In the genomic region with DNA sequence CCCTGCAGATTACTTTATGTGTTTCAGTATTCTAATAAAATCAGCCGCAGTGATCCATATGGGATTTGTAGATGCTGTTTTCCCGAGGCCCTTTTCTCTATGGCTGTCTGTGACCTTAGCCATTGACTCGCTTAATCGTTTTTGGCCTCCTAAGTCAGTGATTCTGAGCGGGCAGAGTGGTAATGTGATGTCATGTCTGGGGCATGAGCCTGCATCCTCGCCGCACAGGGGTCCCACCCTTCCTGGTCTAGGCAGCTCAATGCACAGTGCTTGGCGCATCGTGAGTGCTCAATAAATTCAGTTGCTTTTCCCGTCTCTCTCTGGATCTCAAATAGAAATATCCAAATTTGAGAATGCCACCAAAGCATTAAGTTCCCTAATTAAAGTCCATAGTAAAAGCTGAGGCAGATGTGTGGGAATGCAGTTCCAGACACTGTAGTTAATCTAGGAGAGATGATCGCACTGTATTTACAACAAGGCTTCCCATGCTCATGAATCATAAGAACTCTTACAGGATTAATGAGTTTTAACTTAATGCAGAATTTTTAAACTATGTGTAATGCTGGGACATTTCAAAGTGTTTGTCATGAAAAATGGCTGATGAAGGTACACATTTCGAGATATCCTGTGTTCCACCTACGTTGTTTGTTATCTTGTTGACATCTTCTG, we compare ENCODE assay signal across 20 cellular contexts. TPM values are rescaled to one million over a fixed set of nuclear protein-coding genes. Genes with fewer than 3 reads are reported as not detected.
DNase-seq lines count a peak whose midpoint lies in the region; ATAC-seq, FAIRE-seq and TF ChIP-seq lines count a peak whose summit lies in the region.
"Had no signal": no experiment of that assay in that cellular context is flagged by ENCODE, and none has a peak within 500 bp of the region (broad histone marks: within the 10 kb centered on the region; RNA-seq: fewer than 3 reads in every experiment).

No MANE protein-coding gene starts in this region.

- H3K27ac ChIP-seq in astrocyte (ENCODE audit: low read depth, low read length) (peak overlapping the region; percentile 77), mesenchymal stem cell (ENCODE audit: low read length, poor library complexity, severe bottlenecking) (peak overlapping the region; percentile 29)
- H3K27ac ChIP-seq: KMS-11 had no signal

- peaks cover 100% of the 10 kb centered on the region for H3K79me2 ChIP-seq in astrocyte (ENCODE audit: insufficient read depth, low read length)

- DNase-seq in AG08396 (ENCODE audit: low spot score) (peak; percentile 34), HFF-Myc (ENCODE audit: extremely low read depth, low read depth) (peak; percentile 38), astrocyte (ENCODE audit: low read depth) (peak; percentile 91), mesenchymal stem cell (peak; percentile 78), SHP77 treated with DMSO at 0.1 percent for 48 hours (lab: John Stamatoyannopoulos, UW) (no peak), iPS-NIHi7 (ENCODE audit: extremely low spot score) (no peak)
- DNase-seq in activated CD8-positive, alpha-beta memory T cell treated with anti-CD3 and anti-CD28 coated beads, Interleukin-2, amount 50 U/mL, for 4 hours: no peak
- DNase-seq: activated CD4-positive, CD25-positive, alpha-beta regulatory T cell treated with anti-CD3 and anti-CD28 coated beads, Interleukin-2, amount 50 U/mL, for 72 hours; activated naive CD8-positive, alpha-beta T cell treated with anti-CD3 and anti-CD28 coated beads, Interleukin-2, amount 50 U/mL, for 24 hours; mammary epithelial cell; NCI-H1092; NCI-H524; stimulated activated naive B cell treated with anti-CD40 and anti-IgM and Interleukin-4, amounts not matched to agents 10 μg/mL and 1 μg/mL and 100 μg/mL, for 72 hours had no signal

- no peak overlapping the region for H2BK15ac ChIP-seq in mesenchymal stem cell (ENCODE audit: low read depth, poor library complexity, severe bottlenecking)

- H3K4me2 ChIP-seq in astrocyte (ENCODE audit: low read length) (peak overlapping the region; percentile 44), mesenchymal stem cell (ENCODE audit: low read length, poor library complexity, severe bottlenecking) (no peak overlapping the region)
- H3K4me2 ChIP-seq: KMS-11 had no signal

- TF ChIP-seq CTCF in HFF-Myc (IDR thresholded peaks at IDR 0.05; ENCODE audit: low read depth, low read length, missing control alignments): no peak
- TF ChIP-seq CTCF in astrocyte (IDR thresholded peaks at IDR 0.05; ENCODE audit: insufficient read depth, low read depth, low read length): no peak

- H3K4me3 ChIP-seq in HFF-Myc (replicated peaks; ENCODE audit: low read depth, low read length): no peak overlapping the region
- no peak overlapping the region for H3K4me3 ChIP-seq in astrocyte (ENCODE audit: insufficient read depth, low read depth, low read length)
- H3K4me3 ChIP-seq in mesenchymal stem cell (ENCODE audit: insufficient read depth in 1 of 2, low read depth in 1 of 2, low read length in 2 of 2): no peak overlapping the region
- H3K4me3 ChIP-seq: HAP-1 had no signal

- H3K36me3 ChIP-seq in astrocyte (ENCODE audit: insufficient read depth, low read length) (peaks cover 61% of the 10 kb centered on the region), mesenchymal stem cell (ENCODE audit: control insufficient read depth in 1 of 2, insufficient read depth in 2 of 2, low read depth in 1 of 2, low read length in 2 of 2) (peaks cover 19 to 97% of the 10 kb centered on the region in 2 experiments)

- no peaks in the 10 kb centered on the region for H3K27me3 Mint-ChIP-seq in astrocyte (ENCODE audit: low read depth, unreplicated experiment)
- H3K27me3 Mint-ChIP-seq: activated naive CD8-positive, alpha-beta T cell treated with anti-CD3 and anti-CD28 coated beads, Interleukin-2, amount 50 U/mL, for 24 hours; natural killer cell treated with Interleukin-12 subunit alpha and Interleukin-12 subunit beta and Interleukin-15 and Interleukin-18, amount 100 ng/mL, for 72 hours; stimulated activated naive B cell treated with anti-CD40 and anti-IgM and Interleukin-4, amounts not matched to agents 10 μg/mL and 1 μg/mL and 100 μg/mL, for 72 hours had no signal

- H3K9me3 ChIP-seq in astrocyte (ENCODE audit: insufficient read depth, low read depth, low read length): no peaks in the 10 kb centered on the region
- no peaks in the 10 kb centered on the region for H3K9me3 ChIP-seq in mesenchymal stem cell (ENCODE audit: control insufficient read depth, low read length)
- H3K9me3 ChIP-seq: HAP-1 had no signal

- WGBS in mesenchymal stem cell: 57% methylated on average over 11 of the region's 13 CpGs

- no peak overlapping the region for H2BK12ac ChIP-seq in mesenchymal stem cell (ENCODE audit: low read length in 2 of 2)

- no peaks in the 10 kb centered on the region for H3K9me3 Mint-ChIP-seq in astrocyte (ENCODE audit: unreplicated experiment)
- H3K9me3 Mint-ChIP-seq: activated naive CD8-positive, alpha-beta T cell treated with anti-CD3 and anti-CD28 coated beads, Interleukin-2, amount 50 U/mL, for 24 hours; natural killer cell treated with Interleukin-12 subunit alpha and Interleukin-12 subunit beta and Interleukin-15 and Interleukin-18, amount 100 ng/mL, for 72 hours; stimulated activated naive B cell treated with anti-CD40 and anti-IgM and Interleukin-4, amounts not matched to agents 10 μg/mL and 1 μg/mL and 100 μg/mL, for 72 hours had no signal

- peak overlapping the region; percentile 7 for H3K27ac Mint-ChIP-seq in astrocyte (ENCODE audit: unreplicated experiment)
- H3K27ac Mint-ChIP-seq: activated naive CD8-positive, alpha-beta T cell treated with anti-CD3 and anti-CD28 coated beads, Interleukin-2, amount 50 U/mL, for 24 hours; natural killer cell treated with Interleukin-12 subunit alpha and Interleukin-12 subunit beta and Interleukin-15 and Interleukin-18, amount 100 ng/mL, for 72 hours; stimulated activated naive B cell treated with anti-CD40 and anti-IgM and Interleukin-4, amounts not matched to agents 10 μg/mL and 1 μg/mL and 100 μg/mL, for 72 hours had no signal

- peaks cover 39% of the 10 kb centered on the region for H3K4me1 ChIP-seq in astrocyte (ENCODE audit: insufficient read depth, low read length)
- H3K4me1 ChIP-seq in mesenchymal stem cell (ENCODE audit: control insufficient read depth, insufficient read depth, low read depth, low read length): peaks cover 10% of the 10 kb centered on the region
- H3K4me1 ChIP-seq: HAP-1 had no signal

- no peak overlapping the region for H2BK120ac ChIP-seq in mesenchymal stem cell (ENCODE audit: low read depth, low read length)

- peak overlapping the region; percentile 11 for H3K4me3 Mint-ChIP-seq in astrocyte (ENCODE audit: unreplicated experiment)
- H3K4me3 Mint-ChIP-seq: activated naive CD8-positive, alpha-beta T cell treated with anti-CD3 and anti-CD28 coated beads, Interleukin-2, amount 50 U/mL, for 24 hours; natural killer cell treated with Interleukin-12 subunit alpha and Interleukin-12 subunit beta and Interleukin-15 and Interleukin-18, amount 100 ng/mL, for 72 hours; stimulated activated naive B cell treated with anti-CD40 and anti-IgM and Interleukin-4, amounts not matched to agents 10 μg/mL and 1 μg/mL and 100 μg/mL, for 72 hours had no signal

- H3K4ac ChIP-seq in mesenchymal stem cell (ENCODE audit: low read depth in 1 of 2, low read length in 2 of 2): no peak overlapping the region

- H3K79me1 ChIP-seq in mesenchymal stem cell (replicated peaks; ENCODE audit: low read length, poor library complexity, severe bottlenecking): no peaks in the 10 kb centered on the region

- peaks cover 32% of the 10 kb centered on the region for H3K4me1 Mint-ChIP-seq in astrocyte (ENCODE audit: low read depth, unreplicated experiment)
- H3K4me1 Mint-ChIP-seq: activated naive CD8-positive, alpha-beta T cell treated with anti-CD3 and anti-CD28 coated beads, Interleukin-2, amount 50 U/mL, for 24 hours; stimulated activated naive B cell treated with anti-CD40 and anti-IgM and Interleukin-4, amounts not matched to agents 10 μg/mL and 1 μg/mL and 100 μg/mL, for 72 hours had no signal

- H4K20me1 ChIP-seq in astrocyte (ENCODE audit: insufficient read depth, low read length): peaks cover 57% of the 10 kb centered on the region

- no peak overlapping the region for H4K8ac ChIP-seq in mesenchymal stem cell (ENCODE audit: low read length)

- no peak overlapping the region for H4K91ac ChIP-seq in mesenchymal stem cell (ENCODE audit: low read length)

- H2BK5ac ChIP-seq in mesenchymal stem cell (ENCODE audit: low read depth, low read length, poor library complexity, severe bottlenecking): no peak overlapping the region

- no peak for FAIRE-seq in astrocyte (lab: Jason Lieb, UNC)

- no peaks in the 10 kb centered on the region for H3K27me3 ChIP-seq in astrocyte (ENCODE audit: insufficient read depth, low read length)
- H3K27me3 ChIP-seq in mesenchymal stem cell (ENCODE audit: control insufficient read depth in 1 of 2, insufficient read depth in 1 of 2, low read length in 2 of 2): no peaks in the 10 kb centered on the region

- H3K36me3 Mint-ChIP-seq in astrocyte (ENCODE audit: low read depth, unreplicated experiment): peaks cover 8% of the 10 kb centered on the region
- H3K36me3 Mint-ChIP-seq: natural killer cell treated with Interleukin-12 subunit alpha and Interleukin-12 subunit beta and Interleukin-15 and Interleukin-18, amount 100 ng/mL, for 72 hours; stimulated activated naive B cell treated with anti-CD40 and anti-IgM and Interleukin-4, amounts not matched to agents 10 μg/mL and 1 μg/mL and 100 μg/mL, for 72 hours had no signal

- ATAC-seq in HG02623 (IDR thresholded peaks at IDR 0.05; ENCODE audit: unreplicated experiment): no peak
- ATAC-seq: activated naive CD8-positive, alpha-beta T cell treated with anti-CD3 and anti-CD28 coated beads, Interleukin-2, amount 50 U/mL, for 24 hours; esophagus mucosa; natural killer cell treated with Interleukin-12 subunit alpha and Interleukin-12 subunit beta and Interleukin-15 and Interleukin-18, amount 100 ng/mL, for 72 hours; stimulated activated naive B cell treated with anti-CD40 and anti-IgM and Interleukin-4, amounts not matched to agents 10 μg/mL and 1 μg/mL and 100 μg/mL, for 72 hours had no signal

- H3K14ac ChIP-seq in mesenchymal stem cell (ENCODE audit: low read length in 2 of 2): peak overlapping the region in 1 of 2 experiments; percentile 37

- H3K9ac ChIP-seq in astrocyte (ENCODE audit: low read length) (peak overlapping the region; percentile 62), mesenchymal stem cell (ENCODE audit: low read length) (peak overlapping the region; percentile 14)
- H3K9ac ChIP-seq: KMS-11 had no signal

- no peak overlapping the region for H3K23ac ChIP-seq in mesenchymal stem cell (ENCODE audit: low read length in 2 of 2)

- H2AFZ ChIP-seq in astrocyte (ENCODE audit: low read depth, low read length) (no peak overlapping the region), mesenchymal stem cell (ENCODE audit: low read depth, low read length) (no peak overlapping the region)

- H2AK5ac ChIP-seq in mesenchymal stem cell (ENCODE audit: low read length, severe bottlenecking): no peak overlapping the region

- H3K18ac ChIP-seq in mesenchymal stem cell (ENCODE audit: low read depth in 1 of 2, low read length in 2 of 2): no peak overlapping the region

RNA-seq across cellular contexts. Expression of a gene that starts 29.3 kb away (rescaled TPM):
- total RNA-seq in astrocyte: 199 and 214 TPM in 2 replicates
- polyA plus RNA-seq in mesenchymal stem cell (2013, experiment 1 of 2): 146 TPM
- 149 TPM for polyA plus RNA-seq in mesenchymal stem cell (2013, experiment 2 of 2)
- total RNA-seq: activated CD8-positive, alpha-beta memory T cell treated with anti-CD3 and anti-CD28 coated beads for 36 hours; natural killer cell treated with Interleukin-12 subunit alpha and Interleukin-12 subunit beta and Interleukin-15 and Interleukin-18, amount 100 ng/mL, for 72 hours; T-helper 2 cell treated with Interferon-gamma antibody and Interleukin-4, amounts not matched to agents 100 ng/mL and 5 ng/mL, for 36 hours had no signal

Comparison
In these comparisons a context has a peak if more than half of its experiments do, and no peak if none do; other contexts are left out.
1. DNase-seq: peak in AG08396 (single experiment), HFF-Myc (single experiment), astrocyte (single experiment) and mesenchymal stem cell (single experiment); none in SHP77 treated with DMSO at 0.1 percent for 48 hours (single experiment), iPS-NIHi7 (single experiment) and activated CD8-positive, alpha-beta memory T cell treated with anti-CD3 and anti-CD28 coated beads, Interleukin-2, amount 50 U/mL, for 4 hours (single experiment).